Comparison of ENCODE assay signal across 18 cellular contexts in the genomic region with DNA sequence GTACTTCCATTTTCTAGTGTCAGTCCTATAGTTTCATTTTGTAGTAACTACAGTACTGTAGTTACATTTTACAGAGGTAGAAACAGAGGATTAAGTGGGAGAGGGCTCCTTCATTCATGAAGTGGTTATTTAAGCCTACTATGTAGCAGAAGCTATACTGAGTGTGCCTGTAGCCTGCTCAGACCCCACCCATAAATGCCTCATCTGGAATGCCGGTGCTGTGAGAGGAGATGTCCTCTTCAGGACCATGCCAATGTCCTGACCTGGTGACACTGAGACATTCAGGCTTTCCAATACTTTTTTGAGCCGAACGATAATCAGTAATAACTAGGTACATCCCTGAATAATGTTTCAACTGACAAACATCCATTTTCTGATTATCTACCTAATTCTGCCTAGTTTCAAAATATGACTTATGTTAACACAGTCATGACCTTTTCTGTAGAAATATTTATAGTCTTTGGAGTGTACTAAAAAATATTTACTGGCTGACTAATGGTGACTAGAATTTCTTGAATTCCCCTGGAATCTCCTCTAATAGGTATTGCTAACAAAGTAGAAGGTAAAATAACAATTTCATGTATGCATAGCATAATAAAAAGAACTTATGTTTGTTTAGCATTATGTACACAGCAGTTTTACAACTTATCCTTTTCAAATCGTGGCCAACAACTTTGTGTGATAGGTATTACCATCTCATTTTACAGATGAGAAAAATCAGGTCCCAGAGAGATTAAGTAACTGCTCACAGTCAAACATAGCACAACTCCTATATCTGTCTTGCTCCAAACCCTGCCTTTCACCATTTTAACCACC. TPM values are rescaled to one million over a fixed set of nuclear protein-coding genes. Genes with fewer than 3 reads are reported as not detected.
A peak's percentile ranks its signal among the peaks of the same experiment; 100 is the strongest.
DNase-seq lines count a peak whose midpoint lies in the region; ATAC-seq and TF ChIP-seq lines count a peak whose summit lies in the region.
"Had no signal": no experiment of that assay in that cellular context is flagged by ENCODE, and none has a peak within 500 bp of the region (broad histone marks: within the 10 kb centered on the region; RNA-seq: fewer than 3 reads in every experiment).

No MANE protein-coding gene starts in this region.

- 59 to 66% (median 61%) methylated on average over 4 of the region's 4 CpGs for WGBS in psoas muscle, 3 donors

- H3K27me3 Mint-ChIP-seq in Caco-2 (ENCODE audit: insufficient read depth, unreplicated experiment) (no peaks in the 10 kb centered on the region), immature natural killer cell (ENCODE audit: low read depth in 3 of 3) (no peaks in the 10 kb centered on the region)

- TF ChIP-seq CTCF in Caco-2 (IDR thresholded peaks at IDR 0.05; ENCODE audit: insufficient read depth in 1 of 2, low read depth in 1 of 2, low read length in 1 of 2, severe bottlenecking in 1 of 2, unreplicated experiment in 1 of 2) = no peak
- TF ChIP-seq CTCF in VCaP (conservative IDR thresholded peaks at IDR 0.05) = no peak
- no peak for TF ChIP-seq CTCF in omental fat pad (IDR thresholded peaks at IDR 0.05)
- no peak for TF ChIP-seq CTCF in psoas muscle (IDR thresholded peaks at IDR 0.05)

- no peaks in the 10 kb centered on the region for H3K36me3 Mint-ChIP-seq in Caco-2 (ENCODE audit: insufficient read depth, unreplicated experiment)
- no peaks in the 10 kb centered on the region for H3K36me3 Mint-ChIP-seq in immature natural killer cell
- H3K36me3 Mint-ChIP-seq: CD8-positive, alpha-beta T cell had no signal

- peaks cover 67% of the 10 kb centered on the region for H3K4me1 Mint-ChIP-seq in Caco-2 (ENCODE audit: low read depth, unreplicated experiment)
- H3K4me1 Mint-ChIP-seq in immature natural killer cell = no peaks in the 10 kb centered on the region

- H3K9me3 Mint-ChIP-seq in Caco-2 (ENCODE audit: unreplicated experiment) (no peaks in the 10 kb centered on the region), immature natural killer cell (peaks cover 0 to 8% (median 2%) of the 10 kb centered on the region in 6 donors)

- H3K27ac Mint-ChIP-seq in Caco-2 (ENCODE audit: unreplicated experiment) = peak overlapping the region; percentile 99
- H3K27ac Mint-ChIP-seq in immature natural killer cell = no peak overlapping the region
- H3K27ac Mint-ChIP-seq: CD8-positive, alpha-beta T cell had no signal

- peak; percentile 68 to 83 for DNase-seq in Caco-2
- peak; percentile 23 for DNase-seq in MG63
- no peak for DNase-seq in omental fat pad (ENCODE audit: low spot score)
- no peak for DNase-seq in H7
- no peak for DNase-seq in immature natural killer cell
- DNase-seq in stimulated activated CD4-positive, alpha-beta T cell treated with anti-CD3 and anti-CD28 coated beads, Interleukin-4, amount 100 ng/mL, for 4 hours = no peak
- no peak for DNase-seq in psoas muscle
- DNase-seq: CD8-positive, alpha-beta T cell; DMS53; NCI-H1092; NCI-H1436 treated with DMSO at 0.1 percent for 48 hours; NCI-H2029 treated with DMSO at 0.1 percent for 48 hours; NCI-H446 treated with DMSO at 0.1 percent for 48 hours; NCI-H748 treated with DMSO at 0.1 percent for 48 hours; SIG-M5 had no signal

- no TSS peak for BruUV-seq in Caco-2 (replicated peaks; lab: Mats Ljungman, UMichigan)

- H3K4me1 ChIP-seq in Caco-2 (peaks cover 100% of the 10 kb centered on the region), psoas muscle (no peaks in the 10 kb centered on the region)
- H3K4me1 ChIP-seq: A549, BLaER1 had no signal

- intact Hi-C loops in Caco-2 (cut with micrococcal nuclease; ENCODE audit: unreplicated experiment) = loop anchor here (1.0 to 5.0 kb wide), 5 partner anchors 10 to 438 kb away; partner anchors contain the start of gene ARHGAP28
- intact Hi-C loops in psoas muscle (cut with DNase I) = no loop called here

- H3K36me3 ChIP-seq in Caco-2 (ENCODE audit: control insufficient read depth, insufficient read depth, low read length) (no peaks in the 10 kb centered on the region; the same call in 1 of the 2 replicates), MG63 (no peaks in the 10 kb centered on the region), H7 (replicated peaks; ENCODE audit: control insufficient read depth, insufficient read depth, low read length) (no peaks in the 10 kb centered on the region), psoas muscle (ENCODE audit: insufficient read depth in 1 of 2, low read depth in 1 of 2) (no peaks in the 10 kb centered on the region)
- H3K36me3 ChIP-seq: BLaER1 had no signal

- H3K4me3 Mint-ChIP-seq in Caco-2 (ENCODE audit: unreplicated experiment) (peak overlapping the region; percentile 56), immature natural killer cell (no peak overlapping the region)
- H3K4me3 Mint-ChIP-seq: CD8-positive, alpha-beta T cell had no signal

- H3K9me3 ChIP-seq in Caco-2 (no peaks in the 10 kb centered on the region), MG63 (no peaks in the 10 kb centered on the region), psoas muscle (no peaks in the 10 kb centered on the region)
- H3K9me3 ChIP-seq: A549, BLaER1 had no signal

- H3K27ac ChIP-seq in VCaP (peak overlapping the region; percentile 75), psoas muscle (no peak overlapping the region)
- H3K27ac ChIP-seq: A549, BLaER1 had no signal

- POLR2A ChIA-PET in Caco-2 (lab: Charles Lee) = no interaction called here

- no peaks in the 10 kb centered on the region for H3K27me3 ChIP-seq in Caco-2 (replicated peaks; ENCODE audit: control insufficient read depth, insufficient read depth, low read length)
- H3K27me3 ChIP-seq in MG63 = no peaks in the 10 kb centered on the region
- no peaks in the 10 kb centered on the region for H3K27me3 ChIP-seq in H7 (ENCODE audit: control insufficient read depth, insufficient read depth, low read length)
- no peaks in the 10 kb centered on the region for H3K27me3 ChIP-seq in psoas muscle (ENCODE audit: insufficient read depth in 3 of 3, low read length in 2 of 3)
- H3K27me3 ChIP-seq: BLaER1 had no signal

- CTCF ChIA-PET in Caco-2 (lab: Charles Lee) = no interaction called here

- H3K4me3 ChIP-seq in Caco-2 (ENCODE audit: low read depth, low read length) (no peak overlapping the region), MG63 (no peak overlapping the region), H7 (ENCODE audit: insufficient read depth, low read depth, low read length) (no peak overlapping the region), psoas muscle (no peak overlapping the region)
- H3K4me3 ChIP-seq: A549, BLaER1 had no signal

- ATAC-seq in omental fat pad (ENCODE audit: low FRiP score) = peak; percentile 61
- ATAC-seq in psoas muscle = no peak
- ATAC-seq: A549; CD8-positive, alpha-beta T cell had no signal

RNA-seq across cellular contexts. Expression of gene ARHGAP28, which starts 10.2 kb away (rescaled TPM):
- total RNA-seq in Caco-2 (2022) (92.2 and 118 TPM in 2 replicates), omental fat pad (10 to 100 TPM in 2 of 4 donors, 1 to 10 TPM in 2; 4.7 to 23.7 (median 10.4) TPM), psoas muscle (1 to 10 TPM; 2.1 to 8.8 (median 6.4) TPM)
- total RNA-seq in MG63 (2014; rRNA removed; shearing (Covaris generic); ENCODE audit: low replicate concordance) = 0.99 and 1.6 TPM in 2 replicates
- total RNA-seq in H7 (2014; rRNA removed; shearing (Covaris generic)) = 24.5 and 32.3 TPM in 2 replicates
- polyA plus RNA-seq in immature natural killer cell (not detected), psoas muscle (1 to 10 TPM in 1 of 3 donors, under 1 TPM in 2; 0.65 to 3.0 (median 0.79) TPM)
- total RNA-seq: CD8-positive, alpha-beta T cell had no signal

Comparison
In these comparisons a context has a peak if more than half of its experiments do, and no peak if none do; other contexts are left out.
1. DNase-seq: peak in Caco-2 (2 of 2) and MG63 (single experiment); none in omental fat pad (single experiment), H7 (single experiment), immature natural killer cell (0 of 3), stimulated activated CD4-positive, alpha-beta T cell treated with anti-CD3 and anti-CD28 coated beads, Interleukin-4, amount 100 ng/mL, for 4 hours (0 of 2) and psoas muscle (0 of 2).